ENCODE assay signal across 26 cellular contexts in the genomic region with DNA sequence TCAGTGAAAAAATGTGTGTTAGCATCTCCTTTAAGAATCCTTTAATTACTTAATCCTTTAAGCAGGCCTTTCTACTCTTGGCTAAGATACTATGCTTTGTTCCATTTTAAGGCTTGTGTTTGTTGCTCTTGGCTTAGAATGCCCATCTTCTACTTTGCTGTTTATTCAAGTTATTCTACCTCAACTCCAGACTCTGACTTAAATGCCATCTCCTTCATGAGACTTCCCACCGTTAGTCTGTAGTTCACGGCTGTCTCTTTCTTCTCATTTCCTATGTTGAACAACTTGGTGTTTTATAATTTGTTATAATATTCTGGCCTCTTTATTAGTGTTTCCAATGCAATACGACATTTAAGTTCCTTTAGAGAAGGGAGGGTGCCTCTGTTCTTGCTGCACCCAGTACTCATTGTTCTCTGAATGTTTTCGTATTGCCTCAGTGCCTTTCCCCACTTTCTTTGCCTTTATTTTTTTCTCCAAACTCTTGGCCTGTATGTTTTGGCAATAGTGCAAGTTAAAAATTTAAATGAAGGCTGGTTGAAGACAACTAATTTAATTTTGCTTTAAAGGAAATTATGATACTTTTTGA. TPM values are rescaled to one million over a fixed set of nuclear protein-coding genes. Genes with fewer than 3 reads are reported as not detected.
DNase-seq lines count a peak whose midpoint lies in the region; ATAC-seq, FAIRE-seq and TF ChIP-seq lines count a peak whose summit lies in the region.
"Had no signal": no experiment of that assay in that cellular context is flagged by ENCODE, and none has a peak within 500 bp of the region (broad histone marks: within the 10 kb centered on the region; RNA-seq: fewer than 3 reads in every experiment).

No MANE protein-coding gene starts in this region.

- peak overlapping the region; percentile 94 for H3K27ac Mint-ChIP-seq in MCF 10A (ENCODE audit: low read depth, unreplicated experiment)
- H3K27ac Mint-ChIP-seq: immature natural killer cell, nephron progenitor cell, T-cell had no signal

- peaks cover 6% of the 10 kb centered on the region for H3K36me3 Mint-ChIP-seq in MCF 10A (ENCODE audit: insufficient read depth, unreplicated experiment)

- ATAC-seq in gastroesophageal sphincter (peak; percentile 34), left colon (no peak)
- ATAC-seq: T-cell had no signal

- CTCF ChIA-PET in MCF 10A (lab: Yijun Ruan, JAX): interaction anchor here (0.6 to 1.5 kb wide), 2 partner anchors 8 to 27 kb away, joined by 3 to 4 read pairs; no protein-coding TSS in a partner anchor

- WGBS in gastroesophageal sphincter (ENCODE audit: low coverage in 1 of 2), 2 donors: 33 to 68% methylated on average over 4 of the region's 4 CpGs
- WGBS in small intestine, 3 donors: 86 to 94% (median 88%) methylated on average over 4 of the region's 4 CpGs

- peak; percentile 55 for DNase-seq in MCF 10A (ENCODE audit: unreplicated experiment)
- DNase-seq in breast epithelium (ENCODE audit: low spot score in 2 of 2): no peak
- peak; percentile 48 for DNase-seq in astrocyte of the hippocampus (ENCODE audit: low read depth, low spot score)
- no peak for DNase-seq in tibial artery
- DNase-seq in stimulated activated naive CD4-positive, alpha-beta T cell treated with Interleukin-2 at 50 U/mL for 16 hours (lab: John Stamatoyannopoulos, UW): no peak
- DNase-seq in small intestine: no peak
- DNase-seq in left colon: no peak
- DNase-seq: activated CD4-positive, alpha-beta T cell treated with anti-CD3 and anti-CD28 coated beads for 4 hours; activated CD8-positive, alpha-beta memory T cell treated with anti-CD3 and anti-CD28 coated beads, Interleukin-2, amount 10 ng/mL, durations not matched to agents 7 days and 5 days; Calu3; caudate nucleus; effector CD8-positive, alpha-beta T cell; immature natural killer cell; NCI-H1105 treated with DMSO at 0.1 percent for 48 hours; NCI-H524 treated with DMSO at 0.1 percent for 48 hours; nephron progenitor cell; posterior cingulate gyrus; stimulated activated CD4-positive, alpha-beta T cell treated with anti-CD3 and anti-CD28 coated beads, Interleukin-4, amount 100 ng/mL, for 1 hour; stimulated activated naive CD8-positive, alpha-beta T cell treated with anti-CD3 and anti-CD28 coated beads, Interleukin-15, amount 100 ng/mL, for 72 hours; T-cell had no signal

- H3K36me3 ChIP-seq in breast epithelium: no peaks in the 10 kb centered on the region
- H3K36me3 ChIP-seq in gastroesophageal sphincter: peaks cover 0 to under 1% of the 10 kb centered on the region in 2 donors
- no peaks in the 10 kb centered on the region for H3K36me3 ChIP-seq in tibial artery
- no peaks in the 10 kb centered on the region for H3K36me3 ChIP-seq in small intestine (ENCODE audit: control insufficient read depth in 2 of 2, insufficient read depth in 2 of 2, low read length in 2 of 2)
- H3K36me3 ChIP-seq: BLaER1 had no signal

- no peak for FAIRE-seq in small intestine (lab: Jason Lieb, UNC)
- FAIRE-seq: A204.1 had no signal

- peak overlapping the region; percentile 64 for H3K4me3 Mint-ChIP-seq in MCF 10A (ENCODE audit: unreplicated experiment)
- H3K4me3 Mint-ChIP-seq: immature natural killer cell, nephron progenitor cell, T-cell had no signal

- H3K27me3 Mint-ChIP-seq in MCF 10A (ENCODE audit: insufficient read depth, unreplicated experiment): no peaks in the 10 kb centered on the region
- H3K27me3 Mint-ChIP-seq: activated CD8-positive, alpha-beta memory T cell treated with anti-CD3 and anti-CD28 coated beads, Interleukin-2, amount 10 ng/mL, durations not matched to agents 7 days and 5 days; stimulated activated naive CD8-positive, alpha-beta T cell treated with anti-CD3 and anti-CD28 coated beads, Interleukin-15, amount 100 ng/mL, for 72 hours had no signal

- H3K4me3 ChIP-seq in breast epithelium (no peak overlapping the region), gastroesophageal sphincter (no peak overlapping the region), tibial artery (no peak overlapping the region), small intestine (ENCODE audit: low read depth in 1 of 2, low read length in 2 of 2) (no peak overlapping the region)
- H3K4me3 ChIP-seq: BLaER1 had no signal

- peaks cover 41% of the 10 kb centered on the region for H3K4me1 Mint-ChIP-seq in MCF 10A (ENCODE audit: insufficient read depth, unreplicated experiment)
- H3K4me1 Mint-ChIP-seq: immature natural killer cell, nephron progenitor cell had no signal

- H3K27me3 ChIP-seq in breast epithelium (no peaks in the 10 kb centered on the region), gastroesophageal sphincter (no peaks in the 10 kb centered on the region), tibial artery (no peaks in the 10 kb centered on the region), small intestine (ENCODE audit: control insufficient read depth in 2 of 2, insufficient read depth in 2 of 2, low read length in 2 of 2) (no peaks in the 10 kb centered on the region)
- H3K27me3 ChIP-seq: BLaER1 had no signal

- H3K27ac ChIP-seq in breast epithelium (peak overlapping the region in 1 of 2 donors; percentile 61), gastroesophageal sphincter (peak overlapping the region; percentile 28 to 73 (median 66)), tibial artery (peak overlapping the region; percentile 55 to 62), small intestine (ENCODE audit: low read depth in 1 of 2, low read length in 1 of 2) (no peak overlapping the region)
- H3K27ac ChIP-seq: BLaER1 had no signal

- TF ChIP-seq CTCF in MCF 10A (IDR thresholded peaks at IDR 0.05; ENCODE audit: unreplicated experiment): no peak
- TF ChIP-seq CTCF in breast epithelium (IDR thresholded peaks at IDR 0.05): no peak
- TF ChIP-seq CTCF in gastroesophageal sphincter (IDR thresholded peaks at IDR 0.05): no peak
- TF ChIP-seq CTCF in tibial artery (IDR thresholded peaks at IDR 0.05): no peak

- TF ChIP-seq POLR2A in breast epithelium (IDR thresholded peaks at IDR 0.05) (no peak), gastroesophageal sphincter (IDR thresholded peaks at IDR 0.05) (no peak)

- H3K9me3 ChIP-seq in breast epithelium (no peaks in the 10 kb centered on the region), gastroesophageal sphincter (no peaks in the 10 kb centered on the region), tibial artery (no peaks in the 10 kb centered on the region), small intestine (ENCODE audit: control insufficient read depth, low read depth) (no peaks in the 10 kb centered on the region)
- H3K9me3 ChIP-seq: BLaER1 had no signal

- BruUV-seq in MCF 10A (replicated peaks; lab: Mats Ljungman, UMichigan): TSS peak; percentile 73

- H3K9me3 Mint-ChIP-seq in MCF 10A (ENCODE audit: unreplicated experiment): peaks cover 5% of the 10 kb centered on the region
- H3K9me3 Mint-ChIP-seq: nephron progenitor cell; stimulated activated naive CD8-positive, alpha-beta T cell treated with anti-CD3 and anti-CD28 coated beads, Interleukin-15, amount 100 ng/mL, for 72 hours had no signal

- no peak for TF ChIP-seq EP300 in gastroesophageal sphincter (IDR thresholded peaks at IDR 0.05)

- intact Hi-C loops in MCF 10A (cut with micrococcal nuclease): no loop called here
- intact Hi-C loops in breast epithelium (cut with DNase I; ENCODE audit: low total_unique reads): no loop called here
- intact Hi-C loops in tibial artery (cut with DNase I; ENCODE audit: low total_unique reads): no loop called here
- intact Hi-C loops in left colon (cut with DNase I, micrococcal nuclease): no loop called here

- POLR2A ChIA-PET in MCF 10A (lab: Yijun Ruan, JAX): interaction anchor here (0.7 to 12.6 kb wide), 19 partner anchors 8 to 960 kb away, joined by 3 to 352 read pairs (median 4); a partner anchor contains a TSS

- H3K4me1 ChIP-seq in breast epithelium (no peaks in the 10 kb centered on the region), gastroesophageal sphincter (no peaks in the 10 kb centered on the region), tibial artery (peaks cover 0 to 26% (median 10%) of the 10 kb centered on the region in 4 donors), small intestine (ENCODE audit: control insufficient read depth in 2 of 2, insufficient read depth in 1 of 2, low read depth in 1 of 2, low read length in 1 of 2) (no peaks in the 10 kb centered on the region)

RNA-seq across cellular contexts. Expression of a gene that starts 6.1 kb away (rescaled TPM):
- total RNA-seq in MCF 10A (2022): 95.5 and 116 TPM in 2 replicates
- total RNA-seq in breast epithelium: 10 to 100 TPM in 1 of 3 donors, 1 to 10 TPM in 2; 6.2 to 14.7 (median 7.6) TPM
- 10 to 100 TPM in 3 of 4 donors, 1 to 10 TPM in 1; 5.1 to 14.3 (median 10.6) TPM for total RNA-seq in gastroesophageal sphincter
- 10 to 100 TPM; 18.7 to 51.3 (median 36.9) TPM for polyA plus RNA-seq in small intestine
- 10 to 100 TPM; 25.1 to 38.9 TPM for total RNA-seq in left colon

RNA-seq across cellular contexts. Expression of a gene that starts 28.8 kb away (rescaled TPM):
- not detected in 2 replicates for total RNA-seq in MCF 10A (2022)
- total RNA-seq in breast epithelium: not detected
- not detected for total RNA-seq in gastroesophageal sphincter
- not detected for polyA plus RNA-seq in small intestine
- total RNA-seq in left colon: not detected
- total RNA-seq: activated CD8-positive, alpha-beta memory T cell treated with anti-CD3 and anti-CD28 coated beads, Interleukin-2, amount 10 ng/mL, durations not matched to agents 7 days and 5 days; Calu3; mononuclear cell; T-cell; urinary bladder had no signal
- polyA plus RNA-seq: immature natural killer cell, urinary bladder had no signal

RNA-seq across cellular contexts. Expression of a gene that starts 38.5 kb away (rescaled TPM):
- not detected in 2 replicates for total RNA-seq in MCF 10A (2022)
- total RNA-seq in breast epithelium: not detected
- total RNA-seq in gastroesophageal sphincter: not detected
- polyA plus RNA-seq in small intestine: 1 to 10 TPM in 2 of 3 donors, under 1 TPM in 1; 0.33 to 9.2 (median 5.9) TPM
- 1 to 10 TPM; 1.2 to 3.9 TPM for total RNA-seq in left colon
- total RNA-seq: activated CD8-positive, alpha-beta memory T cell treated with anti-CD3 and anti-CD28 coated beads, Interleukin-2, amount 10 ng/mL, durations not matched to agents 7 days and 5 days; lower leg skin; mononuclear cell; urinary bladder had no signal
- polyA plus RNA-seq: immature natural killer cell, urinary bladder had no signal

RNA-seq across cellular contexts. Expression of a gene that starts 46.2 kb away (rescaled TPM):
- total RNA-seq in MCF 10A (2022): not detected in 2 replicates
- not detected for total RNA-seq in breast epithelium
- total RNA-seq in gastroesophageal sphincter: not detected
- polyA plus RNA-seq in small intestine: under 1 TPM in 1 of 3 donors, not detected in 2; 0.03 TPM
- under 1 TPM in 1 of 2 donors, not detected in 1; 0.36 TPM for total RNA-seq in left colon
- total RNA-seq: activated CD8-positive, alpha-beta memory T cell treated with anti-CD3 and anti-CD28 coated beads, Interleukin-2, amount 10 ng/mL, durations not matched to agents 7 days and 5 days; Calu3; mononuclear cell; T-cell; urinary bladder had no signal
- polyA plus RNA-seq: immature natural killer cell, urinary bladder had no signal

RNA-seq across cellular contexts. Expression of a gene that starts 56.5 kb away (rescaled TPM):
- not detected in 2 replicates for total RNA-seq in MCF 10A (2022)
- total RNA-seq in breast epithelium: 1 to 10 TPM in 1 of 3 donors, not detected in 2; 6.6 TPM
- total RNA-seq in gastroesophageal sphincter: not detected
- 1,000 to 10,000 TPM in 1 of 3 donors, 100 to 1,000 TPM in 2; 369 to 1,534 (median 721) TPM for polyA plus RNA-seq in small intestine
- 1,000 to 10,000 TPM; 1,413 to 1,967 TPM for total RNA-seq in left colon
- total RNA-seq: activated CD8-positive, alpha-beta memory T cell treated with anti-CD3 and anti-CD28 coated beads, Interleukin-2, amount 10 ng/mL, durations not matched to agents 7 days and 5 days; mononuclear cell had no signal
- polyA plus RNA-seq: immature natural killer cell had no signal

Comparison
In these comparisons a context has a peak if more than half of its experiments do, and no peak if none do; other contexts are left out.
1. DNase-seq: peak in MCF 10A (single experiment) and astrocyte of the hippocampus (single experiment); none in breast epithelium (0 of 2), tibial artery (0 of 2), stimulated activated naive CD4-positive, alpha-beta T cell treated with Interleukin-2 at 50 U/mL for 16 hours (single experiment), small intestine (single experiment) and left colon (0 of 2).
2. H3K27ac ChIP-seq: peak in gastroesophageal sphincter (4 of 4) and tibial artery (2 of 2); none in small intestine (0 of 2).